In the genomic region with DNA sequence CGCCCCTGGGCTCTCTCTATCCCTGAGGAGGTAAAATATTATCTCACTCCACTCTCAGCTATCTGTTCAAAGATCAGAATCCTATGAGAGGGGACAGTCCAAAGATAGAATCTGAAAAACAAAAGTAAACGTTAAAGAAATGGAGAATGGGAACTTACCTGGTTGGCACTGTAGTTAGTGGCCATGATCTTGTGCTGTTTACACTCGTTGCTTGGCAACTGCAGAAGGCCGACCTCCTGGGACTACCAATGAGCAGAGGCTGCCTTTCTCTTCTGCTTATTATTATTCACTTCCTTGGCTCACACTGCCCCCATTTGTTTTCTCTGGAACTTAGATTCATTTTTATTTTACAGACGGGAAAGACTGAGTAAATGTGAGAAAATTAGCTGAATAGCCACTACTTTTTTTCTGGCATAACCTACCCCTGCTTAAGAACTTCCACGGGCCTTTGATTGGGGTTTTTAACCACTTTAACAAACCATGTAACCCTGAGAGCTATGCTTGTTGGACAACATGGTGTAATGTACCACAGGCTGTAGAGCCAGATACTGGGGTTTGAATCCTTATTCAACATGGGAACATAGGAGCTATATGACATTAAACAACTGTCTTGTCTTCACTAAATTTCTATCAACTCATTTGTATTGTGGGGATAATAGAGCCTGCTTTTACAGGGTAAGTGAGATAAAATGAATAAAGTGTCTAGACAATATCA, we compare ENCODE assay signal across 9 cellular contexts. TPM values are rescaled to one million over a fixed set of nuclear protein-coding genes. Genes with fewer than 3 reads are reported as not detected.
DNase-seq lines count a peak whose midpoint lies in the region; ATAC-seq and TF ChIP-seq lines count a peak whose summit lies in the region.
"Had no signal": no experiment of that assay in that cellular context is flagged by ENCODE, and none has a peak within 500 bp of the region (broad histone marks: within the 10 kb centered on the region; RNA-seq: fewer than 3 reads in every experiment).

A gene with protein sequence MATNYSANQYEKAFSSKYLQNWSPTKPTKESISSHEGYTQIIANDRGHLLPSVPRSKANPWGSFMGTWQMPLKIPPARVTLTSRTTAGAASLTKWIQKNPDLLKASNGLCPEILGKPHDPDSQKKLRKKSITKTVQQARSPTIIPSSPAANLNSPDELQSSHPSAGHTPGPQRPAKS (minus strand): TSS at position 193 of the 715 bp plus-strand sequence. CDS start 8 bp downstream, at position 185.

- no peak within 1 kb of the TSS for H3K4me3 ChIP-seq in fibroblast of the aortic adventitia (ENCODE audit: low read depth, low read length)

- H3K27ac Mint-ChIP-seq in activated T-cell treated with anti-CD3 and anti-CD28 coated beads, Interleukin-2, amount 50 U/mL, for 24 hours: peak within 1 kb of the TSS; percentile 57
- H3K27ac Mint-ChIP-seq in nephron progenitor cell: peak within 1 kb of the TSS; percentile 8

- peak; percentile 87 for DNase-seq in D341Med (ENCODE audit: low spot score)
- peak; percentile 56 for DNase-seq in NCI-H460 (ENCODE audit: extremely low read depth, low read depth)
- no peak for DNase-seq in activated T-cell treated with anti-CD3 and anti-CD28 coated beads, Interleukin-2, amount 50 U/mL, for 24 hours
- DNase-seq in fibroblast of the aortic adventitia (ENCODE audit: low read depth): peak; percentile 75
- DNase-seq in nephron progenitor cell: peak; percentile 15
- DNase-seq in posterior vena cava (ENCODE audit: low spot score): no peak

- ATAC-seq in GM19395 (IDR thresholded peaks at IDR 0.05; ENCODE audit: unreplicated experiment) (peak; percentile 91), HG03432 (IDR thresholded peaks at IDR 0.05; ENCODE audit: unreplicated experiment) (peak; percentile 99)

- no peaks in the 10 kb centered on the region for H3K9me3 Mint-ChIP-seq in activated T-cell treated with anti-CD3 and anti-CD28 coated beads, Interleukin-2, amount 50 U/mL, for 24 hours
- H3K9me3 Mint-ChIP-seq in nephron progenitor cell: no peaks in the 10 kb centered on the region

- peaks cover 49% of the 10 kb centered on the region for H3K36me3 Mint-ChIP-seq in activated T-cell treated with anti-CD3 and anti-CD28 coated beads, Interleukin-2, amount 50 U/mL, for 24 hours (ENCODE audit: low read depth)
- H3K36me3 Mint-ChIP-seq in nephron progenitor cell (ENCODE audit: low read depth): peaks cover 44% of the 10 kb centered on the region

- peaks cover 21% of the 10 kb centered on the region for H3K4me1 Mint-ChIP-seq in activated T-cell treated with anti-CD3 and anti-CD28 coated beads, Interleukin-2, amount 50 U/mL, for 24 hours (ENCODE audit: low read depth)
- peaks cover 8% of the 10 kb centered on the region for H3K4me1 Mint-ChIP-seq in nephron progenitor cell

- intact Hi-C loops in posterior vena cava (cut with DNase I): no loop called here

- H3K4me3 Mint-ChIP-seq in activated T-cell treated with anti-CD3 and anti-CD28 coated beads, Interleukin-2, amount 50 U/mL, for 24 hours: no peak within 1 kb of the TSS
- H3K4me3 Mint-ChIP-seq in nephron progenitor cell: no peak within 1 kb of the TSS

- TF ChIP-seq CTCF in fibroblast of the aortic adventitia (IDR thresholded peaks at IDR 0.05; ENCODE audit: insufficient read depth, low read length): peak; percentile 9
- TF ChIP-seq CTCF in nephron progenitor cell (IDR thresholded peaks at IDR 0.05): no peak

- no peaks in the 10 kb centered on the region for H3K27me3 Mint-ChIP-seq in activated T-cell treated with anti-CD3 and anti-CD28 coated beads, Interleukin-2, amount 50 U/mL, for 24 hours
- H3K27me3 Mint-ChIP-seq in nephron progenitor cell (ENCODE audit: low read depth, poor library complexity): peaks cover 3% of the 10 kb centered on the region

RNA-seq across cellular contexts. Expression of the gene that starts here (rescaled TPM):
- not detected in 2 replicates for total RNA-seq in NCI-H460 (2014; rRNA removed; shearing (Covaris generic))
- polyA plus RNA-seq in NCI-H460 (2014; cell fraction: nucleus; rRNA removed): not detected in 2 replicates
- not detected in 2 replicates for total RNA-seq in fibroblast of the aortic adventitia (ENCODE audit: low replicate concordance)
- total RNA-seq in posterior vena cava: not detected
- total RNA-seq: activated CD8-positive, alpha-beta memory T cell treated with anti-CD3 and anti-CD28 coated beads for 36 hours had no signal

Comparison
In these comparisons a context has a peak if more than half of its experiments do, and no peak if none do; other contexts are left out.
1. Peak in DNase-seq in NCI-H460; RNA of the gene not detected or under 1 TPM.
2. Peak in DNase-seq in fibroblast of the aortic adventitia; RNA of the gene not detected or under 1 TPM.
3. DNase-seq: peak in D341Med (single experiment) and nephron progenitor cell (single experiment); none in activated T-cell treated with anti-CD3 and anti-CD28 coated beads, Interleukin-2, amount 50 U/mL, for 24 hours (single experiment) and posterior vena cava (single experiment).